Comparison of ENCODE assay signal across 8 cellular contexts in genomic region chr14:60094306-60094897, GRCh38. TPM values are rescaled to one million over a fixed set of nuclear protein-coding genes. Genes with fewer than 3 reads are reported as not detected.
DNase-seq lines count a peak whose midpoint lies in the region; ATAC-seq, FAIRE-seq and TF ChIP-seq lines count a peak whose summit lies in the region.

No MANE protein-coding gene starts in this region.

- H3K27ac ChIP-seq in left ventricle myocardium inferior (replicated peaks) = peak overlapping the region; percentile 95
- H3K27ac ChIP-seq in VCaP = peak overlapping the region; percentile 98
- peak overlapping the region; percentile 33 for H3K27ac ChIP-seq in right cardiac atrium (ENCODE audit: low read length)

- H3K4me1 ChIP-seq in left ventricle myocardium inferior (peaks cover 70% of the 10 kb centered on the region), right cardiac atrium (ENCODE audit: control insufficient read depth, insufficient read depth, low read length) (peaks cover 9% of the 10 kb centered on the region)

- intact Hi-C loops in left ventricle myocardium inferior (cut with micrococcal nuclease) (no loop called here), cardiac septum (cut with DNase I) (no loop called here), right cardiac atrium (cut with DNase I) (loop anchor here in 2 of 4 donors (10.0 kb wide), 1 partner anchor 70 kb away; the partner anchor contains the start of gene DHRS7 (in 2 of the 2))

- FAIRE-seq in urothelium cell line (lab: Jason Lieb, UNC) = peak; percentile 96

- H3K4me3 ChIP-seq in left ventricle myocardium inferior (peak overlapping the region; percentile 93), right cardiac atrium (ENCODE audit: low read length) (peak overlapping the region; percentile 4)

- ATAC-seq in right cardiac atrium (no peak), HG03025 (IDR thresholded peaks at IDR 0.05; ENCODE audit: low FRiP score, unreplicated experiment) (no peak)

- no peaks in the 10 kb centered on the region for H3K9me3 ChIP-seq in left ventricle myocardium inferior (replicated peaks)
- H3K9me3 ChIP-seq in right cardiac atrium (ENCODE audit: control insufficient read depth, low read length) = no peaks in the 10 kb centered on the region

- DNase-seq in left ventricle myocardium inferior (no peak), cardiac septum (ENCODE audit: low spot score) (no peak), right cardiac atrium (no peak), urothelium cell line (ENCODE audit: low spot score) (peak; percentile 84), NCI-H345 (lab: John Stamatoyannopoulos, UW) (no peak), D341Med (ENCODE audit: low spot score) (no peak)

- peaks cover 6% of the 10 kb centered on the region for H3K36me3 ChIP-seq in left ventricle myocardium inferior

- no peak for TF ChIP-seq CTCF in left ventricle myocardium inferior (IDR thresholded peaks at IDR 0.05; ENCODE audit: borderline replicate concordance)
- no peak for TF ChIP-seq CTCF in VCaP (conservative IDR thresholded peaks at IDR 0.05)

- H3K27me3 ChIP-seq in left ventricle myocardium inferior (ENCODE audit: low read depth) (no peaks in the 10 kb centered on the region), right cardiac atrium (ENCODE audit: control insufficient read depth, insufficient read depth) (no peaks in the 10 kb centered on the region)

- WGBS in right cardiac atrium = 43% methylated on average over 5 of the region's 5 CpGs

RNA-seq across cellular contexts. Expression of gene PCNX4, which starts 2.7 kb away (rescaled TPM):
- 36.8 TPM for total RNA-seq in left ventricle myocardium inferior
- total RNA-seq in cardiac septum = 44.2 TPM
- total RNA-seq in right cardiac atrium = 10 to 100 TPM; 29.7 to 41.3 (median 33.0) TPM
- polyA plus RNA-seq in right cardiac atrium = 19.5 TPM

Comparison
In these comparisons a context has a peak if more than half of its experiments do, and no peak if none do; other contexts are left out.
1. H3K27ac ChIP-seq: peak in every context shown above with its lines; median percentile 98 in VCaP; 95 in left ventricle myocardium inferior; 33 in right cardiac atrium.